Comparison of ENCODE assay signal across 1 cellular context in genomic region chr17:47807421-47807820, GRCh38.
TF ChIP-seq lines count a peak whose summit lies in the region.

No MANE protein-coding gene starts in this region.

TF ChIP-seq in endothelial cell of umbilical vein, 7 proteins besides CTCF, POLR2A, EP300 and RAD21:
- TF ChIP-seq EZH2 (IDR thresholded peaks at IDR 0.05; ENCODE audit: borderline replicate concordance, low read depth, low read length, severe bottlenecking) (no peak), JUN (IDR thresholded peaks at IDR 0.05; ENCODE audit: borderline replicate concordance, insufficient read depth, insufficient read length, low read depth) (no peak), FOS (IDR thresholded peaks at IDR 0.05; ENCODE audit: borderline replicate concordance, insufficient read depth, low read length) (no peak), MYC (IDR thresholded peaks at IDR 0.05; ENCODE audit: low read depth, low read length) (no peak), GATA2 (IDR thresholded peaks at IDR 0.05; ENCODE audit: insufficient read depth, insufficient read length, low read depth, low read length) (no peak), POLR2AphosphoS5 (IDR thresholded peaks at IDR 0.05; ENCODE audit: insufficient read depth, low read depth, low read length) (no peak)
- TF ChIP-seq, protein P1, sequence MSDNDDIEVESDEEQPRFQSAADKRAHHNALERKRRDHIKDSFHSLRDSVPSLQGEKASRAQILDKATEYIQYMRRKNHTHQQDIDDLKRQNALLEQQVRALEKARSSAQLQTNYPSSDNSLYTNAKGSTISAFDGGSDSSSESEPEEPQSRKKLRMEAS (IDR thresholded peaks at IDR 0.05; ENCODE audit: insufficient read depth, insufficient read length): no peak
